8 cellular contexts compared by ENCODE assay signal in the genomic region with DNA sequence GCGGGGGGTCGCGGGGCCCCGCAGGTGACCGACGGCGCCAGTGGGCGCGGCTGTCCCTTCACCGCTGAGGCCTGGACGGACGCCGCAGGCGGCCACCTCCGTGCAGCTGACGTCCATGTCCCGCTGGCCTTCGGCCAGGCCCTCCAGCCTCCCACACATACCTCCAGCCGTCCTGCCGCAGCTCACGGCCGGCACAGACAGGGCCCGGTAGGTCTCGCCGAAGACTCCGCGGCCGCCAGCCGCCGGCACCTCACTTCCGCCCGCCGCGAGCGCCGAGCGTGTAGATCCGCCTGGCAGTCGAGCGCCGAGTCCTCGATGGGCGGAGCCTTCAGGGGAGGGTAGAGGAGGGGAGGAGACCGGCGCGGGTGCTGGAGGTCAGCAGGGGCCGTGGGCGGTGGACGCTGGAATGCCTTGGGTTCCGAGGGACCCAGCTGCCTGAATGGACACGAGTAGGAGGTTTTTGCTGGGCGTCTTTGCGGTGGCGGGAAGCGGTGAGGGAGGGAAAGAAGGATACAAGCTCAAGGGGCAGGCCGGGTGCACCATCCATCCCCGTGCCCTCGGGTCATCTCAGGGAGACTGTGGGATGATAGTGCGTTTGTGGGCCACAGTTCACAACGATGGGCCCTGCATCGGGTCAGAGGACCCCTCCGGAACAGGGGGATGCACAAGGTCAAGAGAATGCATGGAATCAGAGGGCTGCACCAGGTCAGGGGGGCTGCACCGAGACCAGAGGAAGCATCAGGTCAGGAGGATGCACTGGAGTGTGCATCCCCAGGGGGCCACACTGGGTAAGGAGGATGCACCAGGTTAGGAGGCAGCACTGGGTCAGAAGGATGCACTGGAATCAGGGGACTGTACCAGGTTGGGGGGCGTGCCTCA.
A peak's percentile ranks its signal among the peaks of the same experiment; 100 is the strongest.
DNase-seq lines count a peak whose midpoint lies in the region; ATAC-seq lines count a peak whose summit lies in the region.

A gene with protein sequence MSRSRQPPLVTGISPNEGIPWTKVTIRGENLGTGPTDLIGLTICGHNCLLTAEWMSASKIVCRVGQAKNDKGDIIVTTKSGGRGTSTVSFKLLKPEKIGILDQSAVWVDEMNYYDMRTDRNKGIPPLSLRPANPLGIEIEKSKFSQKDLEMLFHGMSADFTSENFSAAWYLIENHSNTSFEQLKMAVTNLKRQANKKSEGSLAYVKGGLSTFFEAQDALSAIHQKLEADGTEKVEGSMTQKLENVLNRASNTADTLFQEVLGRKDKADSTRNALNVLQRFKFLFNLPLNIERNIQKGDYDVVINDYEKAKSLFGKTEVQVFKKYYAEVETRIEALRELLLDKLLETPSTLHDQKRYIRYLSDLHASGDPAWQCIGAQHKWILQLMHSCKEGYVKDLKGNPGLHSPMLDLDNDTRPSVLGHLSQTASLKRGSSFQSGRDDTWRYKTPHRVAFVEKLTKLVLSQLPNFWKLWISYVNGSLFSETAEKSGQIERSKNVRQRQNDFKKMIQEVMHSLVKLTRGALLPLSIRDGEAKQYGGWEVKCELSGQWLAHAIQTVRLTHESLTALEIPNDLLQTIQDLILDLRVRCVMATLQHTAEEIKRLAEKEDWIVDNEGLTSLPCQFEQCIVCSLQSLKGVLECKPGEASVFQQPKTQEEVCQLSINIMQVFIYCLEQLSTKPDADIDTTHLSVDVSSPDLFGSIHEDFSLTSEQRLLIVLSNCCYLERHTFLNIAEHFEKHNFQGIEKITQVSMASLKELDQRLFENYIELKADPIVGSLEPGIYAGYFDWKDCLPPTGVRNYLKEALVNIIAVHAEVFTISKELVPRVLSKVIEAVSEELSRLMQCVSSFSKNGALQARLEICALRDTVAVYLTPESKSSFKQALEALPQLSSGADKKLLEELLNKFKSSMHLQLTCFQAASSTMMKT (minus strand): TSS at position 282 of the 879 bp plus-strand sequence. CDS start 55,321 bp downstream, outside the sequence.

- peak; percentile 70 for ATAC-seq in GM18519 (IDR thresholded peaks at IDR 0.05; ENCODE audit: low FRiP score, unreplicated experiment)
- ATAC-seq in HG03039 (IDR thresholded peaks at IDR 0.05; ENCODE audit: unreplicated experiment), result peak; percentile 75

- H2AFZ ChIP-seq in ACC112 (ENCODE audit: low read length, unreplicated experiment), result peak within 1 kb of the TSS; percentile 72

- H3K79me2 ChIP-seq in ACC112 (ENCODE audit: control insufficient read depth, insufficient read depth, low read length, unreplicated experiment), result peaks cover 35% of the 10 kb centered on the region

- no peaks in the 10 kb centered on the region for H3K36me3 ChIP-seq in ACC112 (ENCODE audit: insufficient read depth, low read length)

- DNase-seq in NCI-H2196 (lab: John Stamatoyannopoulos, UW; ENCODE audit: unreplicated experiment), result peak; percentile 87
- peak; percentile 68 to 75 (median 74) for DNase-seq in activated CD4-positive, CD25-positive, alpha-beta regulatory T cell (lab: John Stamatoyannopoulos, UW)
- DNase-seq in caudate nucleus (lab: John Stamatoyannopoulos, UW), result peak in 60 of 61 donors; percentile 8 to 86 (median 72)
- peak; percentile 86 for DNase-seq in iris pigment epithelial cell (ENCODE audit: low read depth)
- peak; percentile 70 to 81 for DNase-seq in stimulated activated CD4-positive, alpha-beta T cell treated with anti-CD3 and anti-CD28 coated beads, Interleukin-12 subunit alpha, Interleukin-12 subunit beta, amount 100 ng/mL, for 24 hours (ENCODE audit: low read depth in 2 of 2)

- H3K27me3 ChIP-seq in ACC112 (ENCODE audit: insufficient read depth, low read length), result no peaks in the 10 kb centered on the region

- H3K4me3 ChIP-seq in ACC112 (ENCODE audit: low read depth, low read length), result peak within 1 kb of the TSS; percentile 93

- H3K27ac ChIP-seq in ACC112 (ENCODE audit: low read depth, low read length) (no peak within 1 kb of the TSS), caudate nucleus (ENCODE audit: low read depth, low read length) (peak within 1 kb of the TSS; percentile 47)

- H3K4me1 ChIP-seq in ACC112 (ENCODE audit: control insufficient read depth, insufficient read depth, low read length, unreplicated experiment), result peaks cover 14% of the 10 kb centered on the region
